ENCODE assay signal across 8 cellular contexts in the genomic region with DNA sequence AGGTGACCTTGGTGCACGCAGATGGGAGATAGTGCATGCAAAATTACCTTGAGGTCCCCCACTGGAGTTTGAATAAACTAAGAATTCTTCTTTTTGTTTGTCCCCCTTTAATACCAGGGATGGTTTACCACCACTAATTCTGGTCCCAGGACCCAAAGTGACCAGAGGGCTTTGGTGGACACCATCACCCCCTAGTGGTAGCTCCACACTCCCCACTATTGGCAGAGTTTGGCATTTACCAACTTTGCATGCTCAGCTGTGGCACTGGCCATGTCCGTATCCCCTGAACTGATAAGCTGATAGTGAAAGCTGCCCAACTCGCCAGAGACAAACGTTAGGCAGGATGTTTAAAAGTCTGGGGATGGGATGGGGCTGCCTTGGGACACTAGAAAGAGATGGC. TPM values are rescaled to one million over a fixed set of nuclear protein-coding genes. Genes with fewer than 3 reads are reported as not detected.
A peak's percentile ranks its signal among the peaks of the same experiment; 100 is the strongest.
DNase-seq lines count a peak whose midpoint lies in the region; ATAC-seq and TF ChIP-seq lines count a peak whose summit lies in the region.

No MANE protein-coding gene starts in this region.

- intact Hi-C loops in right lobe of liver (cut with DNase I): no loop called here

- H3K36me3 ChIP-seq in right lobe of liver: no peaks in the 10 kb centered on the region

- 5% methylated on average over 4 of the region's 4 CpGs for WGBS in right lobe of liver (ENCODE audit: insufficient coverage, low coverage, low lambda C conversion rate, missing lambda C conversion rate)

- no peak overlapping the region for H3K27ac ChIP-seq in right lobe of liver

- TF ChIP-seq CTCF in right lobe of liver (IDR thresholded peaks at IDR 0.05): peak; percentile 33 to 64 (median 52)

- TF ChIP-seq POLR2A in right lobe of liver (IDR thresholded peaks at IDR 0.05): no peak

- in situ Hi-C loops in T47D (cut with HindIII; ENCODE audit: low pct_unique_long_range_greater_than_20kb, low sequenced_read_pairs): no loop called here

- peaks cover 0 to 19% of the 10 kb centered on the region in 2 donors for H3K27me3 ChIP-seq in right lobe of liver

- ATAC-seq in right lobe of liver: peak; percentile 66 to 78 (median 74)
- no peak for ATAC-seq in HG02571 (IDR thresholded peaks at IDR 0.05; ENCODE audit: unreplicated experiment)
- ATAC-seq in GM19328 (IDR thresholded peaks at IDR 0.05; ENCODE audit: unreplicated experiment): no peak
- ATAC-seq in GM19035 (IDR thresholded peaks at IDR 0.05; ENCODE audit: unreplicated experiment): no peak

- no peak overlapping the region for H3K4me3 ChIP-seq in right lobe of liver

- H3K4me1 ChIP-seq in right lobe of liver: peaks cover 0 to 9% (median 0%) of the 10 kb centered on the region in 4 donors

- peak; percentile 4 for DNase-seq in stimulated activated CD4-positive, alpha-beta T cell treated with anti-CD3 and anti-CD28 coated beads, Interleukin-15, amount 100 ng/mL, for 24 hours
- no peak for DNase-seq in stimulated activated CD4-positive, alpha-beta T cell treated with anti-CD3 and anti-CD28 coated beads, Interleukin-2, amount 100 ng/mL, for 24 hours
- DNase-seq in NCI-H146 (lab: John Stamatoyannopoulos, UW) (peak; percentile 34), T47D (ENCODE audit: low read depth in 1 of 2, low spot score in 1 of 2) (peak; percentile 69 to 80), right lobe of liver (peak in 2 of 3 donors; percentile 28 to 54)

- H3K9me3 ChIP-seq in right lobe of liver: no peaks in the 10 kb centered on the region

RNA-seq across cellular contexts. Expression of gene ASTN2, which starts 3.3 kb away (rescaled TPM):
- total RNA-seq in right lobe of liver: 1 to 10 TPM in 5 of 6 experiments, under 1 TPM in 1; 0.91 to 3.1 (median 2.5) TPM

Comparison
In these comparisons a context has a peak if more than half of its experiments do, and no peak if none do; other contexts are left out.
1. DNase-seq: peak in stimulated activated CD4-positive, alpha-beta T cell treated with anti-CD3 and anti-CD28 coated beads, Interleukin-15, amount 100 ng/mL, for 24 hours (single experiment), NCI-H146 (single experiment), T47D (2 of 2) and right lobe of liver (2 of 3); none in stimulated activated CD4-positive, alpha-beta T cell treated with anti-CD3 and anti-CD28 coated beads, Interleukin-2, amount 100 ng/mL, for 24 hours (0 of 2).
2. ATAC-seq: peak in right lobe of liver (4 of 4); none in HG02571 (single experiment), GM19328 (single experiment) and GM19035 (single experiment).